Comparison of ENCODE assay signal across 8 cellular contexts in genomic region chr5:181241393-181241975, GRCh38. TPM values are rescaled to one million over a fixed set of nuclear protein-coding genes. Genes with fewer than 3 reads are reported as not detected.
DNase-seq lines count a peak whose midpoint lies in the region; ATAC-seq, FAIRE-seq and TF ChIP-seq lines count a peak whose summit lies in the region.

No MANE protein-coding gene starts in this region.

- DNase-seq in CD4-positive, alpha-beta T cell: peak in 1 of 10 experiments; percentile 17
- DNase-seq in LNCaP clone FGC (ENCODE audit: low read depth): no peak
- DNase-seq in astrocyte of the spinal cord (ENCODE audit: low read depth, low spot score): peak; percentile 77
- peak; percentile 91 for DNase-seq in mesenchymal stem cell
- DNase-seq in small intestine: no peak
- DNase-seq in GM10266 (ENCODE audit: extremely low spot score): no peak

- H3K36me3 ChIP-seq in mesenchymal stem cell (ENCODE audit: control insufficient read depth in 1 of 2, insufficient read depth in 2 of 2, low read depth in 1 of 2, low read length in 2 of 2) (peaks cover 61 to 64% of the 10 kb centered on the region in 2 experiments), small intestine (ENCODE audit: control insufficient read depth in 2 of 2, insufficient read depth in 2 of 2, low read length in 2 of 2) (peaks cover 19 to 29% of the 10 kb centered on the region in 2 donors)

- H4K91ac ChIP-seq in mesenchymal stem cell (ENCODE audit: low read length): no peak overlapping the region

- no peak overlapping the region for H2BK15ac ChIP-seq in mesenchymal stem cell (ENCODE audit: low read depth, poor library complexity, severe bottlenecking)

- H3K4me2 ChIP-seq in mesenchymal stem cell (ENCODE audit: low read length, poor library complexity, severe bottlenecking): peak overlapping the region; percentile 87

- peak overlapping the region; percentile 96 for H3K4me3 ChIP-seq in LNCaP clone FGC (ENCODE audit: low read depth, low read length)
- peak overlapping the region; percentile 86 for H3K4me3 ChIP-seq in astrocyte of the spinal cord (ENCODE audit: low read depth, low read length)
- peak overlapping the region in 1 of 2 experiments; percentile 98 for H3K4me3 ChIP-seq in mesenchymal stem cell (ENCODE audit: insufficient read depth in 1 of 2, low read depth in 1 of 2, low read length in 2 of 2)
- H3K4me3 ChIP-seq in small intestine (ENCODE audit: low read depth in 1 of 2, low read length in 2 of 2): no peak overlapping the region

- intact Hi-C loops in CD4-positive, alpha-beta T cell (cut with DNase I, micrococcal nuclease): loop anchor here (5.0 to 10.0 kb wide), 4 partner anchors 34 to 1617 kb away; partner anchors contain the start of genes HNRNPH1 (in 1 of the 2), MGAT1 (in 1 of the 2), TRIM7 (in 1 of the 2) and ZFP62 (in 1 of the 2)

- no peaks in the 10 kb centered on the region for H3K27me3 Mint-ChIP-seq in CD4-positive, alpha-beta T cell

- H2BK5ac ChIP-seq in mesenchymal stem cell (ENCODE audit: low read depth, low read length, poor library complexity, severe bottlenecking): no peak overlapping the region

- ATAC-seq in CD4-positive, alpha-beta T cell (ENCODE audit: poor library complexity): peak; percentile 13
- ATAC-seq in GM18519 (IDR thresholded peaks at IDR 0.05; ENCODE audit: low FRiP score, unreplicated experiment) (no peak), HG03280 (IDR thresholded peaks at IDR 0.05; ENCODE audit: unreplicated experiment) (no peak)

- H3K9me3 ChIP-seq in CD4-positive, alpha-beta T cell (ENCODE audit: control insufficient read depth, low read length): no peaks in the 10 kb centered on the region
- H3K9me3 ChIP-seq in mesenchymal stem cell (ENCODE audit: control insufficient read depth, low read length) (no peaks in the 10 kb centered on the region), small intestine (ENCODE audit: control insufficient read depth, low read depth) (no peaks in the 10 kb centered on the region)

- H2BK120ac ChIP-seq in mesenchymal stem cell (ENCODE audit: low read depth, low read length): no peak overlapping the region

- POLR2A ChIA-PET in CD4-positive, alpha-beta T cell (lab: Charles Lee): interaction anchor here (0.7 to 14.5 kb wide), 7 partner anchors 10 to 50 kb away, joined by 3 to 244 read pairs (median 9); partner anchors contain the start of genes TRIM41 and TRIM52

- H2BK12ac ChIP-seq in mesenchymal stem cell (ENCODE audit: low read length in 2 of 2): no peak overlapping the region

- peak overlapping the region; percentile 96 for H3K9ac ChIP-seq in mesenchymal stem cell (ENCODE audit: low read length)

- H3K4me3 Mint-ChIP-seq in CD4-positive, alpha-beta T cell: peak overlapping the region; percentile 95

- H3K27me3 ChIP-seq in CD4-positive, alpha-beta T cell (ENCODE audit: control insufficient read depth, insufficient read depth, low read length): no peaks in the 10 kb centered on the region
- H3K27me3 ChIP-seq in mesenchymal stem cell (ENCODE audit: control insufficient read depth in 1 of 2, insufficient read depth in 1 of 2, low read length in 2 of 2) (no peaks in the 10 kb centered on the region), small intestine (ENCODE audit: control insufficient read depth in 2 of 2, insufficient read depth in 2 of 2, low read length in 2 of 2) (no peaks in the 10 kb centered on the region)

- CTCF ChIA-PET in CD4-positive, alpha-beta T cell (lab: Charles Lee): interaction anchor here (0.8 to 2.3 kb wide), 3 partner anchors 8 to 57 kb away, joined by 3 to 6 read pairs (median 3); no protein-coding TSS in a partner anchor

- H3K36me3 Mint-ChIP-seq in CD4-positive, alpha-beta T cell (ENCODE audit: low read depth): peaks cover 77% of the 10 kb centered on the region

- H3K4me1 ChIP-seq in mesenchymal stem cell (ENCODE audit: control insufficient read depth, insufficient read depth, low read depth, low read length) (peaks cover 25% of the 10 kb centered on the region), small intestine (ENCODE audit: control insufficient read depth in 2 of 2, insufficient read depth in 1 of 2, low read depth in 1 of 2, low read length in 1 of 2) (peaks cover 6 to 12% of the 10 kb centered on the region in 2 donors)

- H3K27ac Mint-ChIP-seq in CD4-positive, alpha-beta T cell: peak overlapping the region; percentile 96

- no peaks in the 10 kb centered on the region for H3K9me3 Mint-ChIP-seq in CD4-positive, alpha-beta T cell

- in situ Hi-C loops in astrocyte of the spinal cord (cut with HindIII; ENCODE audit: low sequenced_read_pairs): no loop called here

- H3K18ac ChIP-seq in mesenchymal stem cell (ENCODE audit: low read depth in 1 of 2, low read length in 2 of 2): no peak overlapping the region

- no peak overlapping the region for H3K23ac ChIP-seq in mesenchymal stem cell (ENCODE audit: low read length in 2 of 2)

- H4K8ac ChIP-seq in mesenchymal stem cell (ENCODE audit: low read length): no peak overlapping the region

- WGBS in mesenchymal stem cell: 41% methylated on average over 5 of the region's 6 CpGs
- WGBS in small intestine, 3 donors: 22 to 32% (median 25%) methylated on average over 5 to 6 of the region's 6 CpGs

- TF ChIP-seq CTCF in CD4-positive, alpha-beta T cell (IDR thresholded peaks at IDR 0.05): no peak
- no peak for TF ChIP-seq CTCF in LNCaP clone FGC (IDR thresholded peaks at IDR 0.05; ENCODE audit: control insufficient read depth, extremely low read depth, insufficient read depth)
- TF ChIP-seq CTCF in astrocyte of the spinal cord (IDR thresholded peaks at IDR 0.05; ENCODE audit: low read depth, low read length): peak; percentile 12
- TF ChIP-seq CTCF in GM10266 (IDR thresholded peaks at IDR 0.05; ENCODE audit: control insufficient read depth, insufficient read depth, low read depth, missing control alignments): no peak

- FAIRE-seq in small intestine (lab: Jason Lieb, UNC): no peak

- H2AFZ ChIP-seq in mesenchymal stem cell (ENCODE audit: low read depth, low read length): no peak overlapping the region

- no peak overlapping the region for H2AK5ac ChIP-seq in mesenchymal stem cell (ENCODE audit: low read length, severe bottlenecking)

- no peak overlapping the region for H3K4ac ChIP-seq in mesenchymal stem cell (ENCODE audit: low read depth in 1 of 2, low read length in 2 of 2)

- peaks cover 66% of the 10 kb centered on the region for H3K4me1 Mint-ChIP-seq in CD4-positive, alpha-beta T cell (ENCODE audit: low read depth)

- H3K27ac ChIP-seq in CD4-positive, alpha-beta T cell (ENCODE audit: low read depth, low read length): peak overlapping the region; percentile 81
- H3K27ac ChIP-seq in mesenchymal stem cell (ENCODE audit: low read length, poor library complexity, severe bottlenecking) (peak overlapping the region; percentile 33), small intestine (ENCODE audit: low read depth in 1 of 2, low read length in 1 of 2) (peak overlapping the region in 1 of 2 donors; percentile 95)

- no peak overlapping the region for H3K14ac ChIP-seq in mesenchymal stem cell (ENCODE audit: low read length in 2 of 2)

- H3K79me1 ChIP-seq in mesenchymal stem cell (replicated peaks; ENCODE audit: low read length, poor library complexity, severe bottlenecking): no peaks in the 10 kb centered on the region

RNA-seq across cellular contexts. Expression of gene RACK1, which starts 2.2 kb away (rescaled TPM):
- total RNA-seq in CD4-positive, alpha-beta T cell: 1,000 to 10,000 TPM; 2,499 to 2,682 TPM
- 2,784 TPM for polyA plus RNA-seq in mesenchymal stem cell (2013, experiment 1 of 2)
- polyA plus RNA-seq in mesenchymal stem cell (2013, experiment 2 of 2): 2,751 TPM
- 1,000 to 10,000 TPM; 1,482 to 2,699 (median 2,196) TPM for polyA plus RNA-seq in small intestine

RNA-seq across cellular contexts. Expression of gene TRIM41, which starts 18.4 kb away (rescaled TPM):
- total RNA-seq in CD4-positive, alpha-beta T cell: 10 to 100 TPM; 21.4 to 24.0 TPM
- 19.1 TPM for polyA plus RNA-seq in mesenchymal stem cell (2013, experiment 1 of 2)
- polyA plus RNA-seq in mesenchymal stem cell (2013, experiment 2 of 2): 19.0 TPM
- polyA plus RNA-seq in small intestine: 10 to 100 TPM; 19.2 to 25.0 (median 20.3) TPM

RNA-seq across cellular contexts. Expression of gene TRIM52, which starts 19.5 kb away (rescaled TPM):
- 10 to 100 TPM; 35.9 to 37.6 TPM for total RNA-seq in CD4-positive, alpha-beta T cell
- 4.2 TPM for polyA plus RNA-seq in mesenchymal stem cell (2013, experiment 1 of 2)
- 4.0 TPM for polyA plus RNA-seq in mesenchymal stem cell (2013, experiment 2 of 2)
- 1 to 10 TPM; 2.4 to 7.8 (median 6.5) TPM for polyA plus RNA-seq in small intestine

RNA-seq across cellular contexts. Expression of gene TRIM7, which starts 36.5 kb away (rescaled TPM):
- 1 to 10 TPM; 3.4 to 3.8 TPM for total RNA-seq in CD4-positive, alpha-beta T cell
- 1.8 TPM for polyA plus RNA-seq in mesenchymal stem cell (2013, experiment 1 of 2)
- 1.4 TPM for polyA plus RNA-seq in mesenchymal stem cell (2013, experiment 2 of 2)
- 1 to 10 TPM in 1 of 3 donors, under 1 TPM in 1, not detected in 1; 0.89 to 2.1 TPM for polyA plus RNA-seq in small intestine

Comparison
In these comparisons a context has a peak if more than half of its experiments do, and no peak if none do; other contexts are left out.
1. DNase-seq: peak in astrocyte of the spinal cord (single experiment) and mesenchymal stem cell (single experiment); none in LNCaP clone FGC (single experiment), small intestine (single experiment) and GM10266 (single experiment).
2. H3K4me3 ChIP-seq: peak in LNCaP clone FGC (single experiment) and astrocyte of the spinal cord (single experiment); none in small intestine (0 of 2).